Comparison of ENCODE assay signal across 15 cellular contexts in the genomic region with DNA sequence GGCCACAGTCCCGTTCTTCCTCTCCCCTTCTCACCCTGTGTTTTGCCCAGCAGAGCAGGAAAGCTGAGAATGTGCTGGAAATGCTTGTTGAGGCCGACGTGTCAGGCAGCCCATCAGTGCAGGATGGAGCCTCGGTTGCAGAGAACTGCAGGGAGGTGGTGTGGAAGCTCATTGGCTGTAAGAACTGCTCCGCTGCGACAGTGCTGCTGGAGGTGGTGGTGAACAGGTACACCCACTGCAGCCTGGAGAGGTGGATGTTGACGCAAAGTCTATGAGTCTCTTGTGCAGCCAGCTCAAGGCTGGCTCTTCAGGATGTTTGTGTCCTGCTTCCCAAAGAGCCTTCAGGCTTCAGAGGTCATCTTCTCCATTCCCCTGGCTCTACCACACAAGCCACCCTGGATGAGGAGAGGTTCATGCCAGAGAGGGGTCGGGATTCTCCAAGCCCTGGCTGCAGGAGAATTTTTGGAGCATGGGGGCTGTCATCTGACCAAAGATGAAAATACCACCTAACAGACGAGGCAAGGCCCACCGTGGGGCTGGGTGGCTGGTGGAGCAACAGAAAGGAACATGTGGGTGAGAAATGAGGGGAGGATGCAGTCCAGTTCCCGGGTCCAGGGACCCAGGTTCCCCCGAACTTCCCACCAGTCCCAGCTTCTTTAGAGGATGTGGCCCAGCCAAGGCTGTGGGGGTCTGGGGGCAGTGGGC.
DNase-seq lines count a peak whose midpoint lies in the region; ATAC-seq lines count a peak whose summit lies in the region.
"Had no signal": no experiment of that assay in that cellular context is flagged by ENCODE, and none has a peak within 500 bp of the region (broad histone marks: within the 10 kb centered on the region; RNA-seq: fewer than 3 reads in every experiment).

No MANE protein-coding gene starts in this region.

- ATAC-seq in HG03342 (IDR thresholded peaks at IDR 0.05; ENCODE audit: unreplicated experiment): no peak
- ATAC-seq in activated T-cell treated with anti-CD3 and anti-CD28 coated beads, Interleukin-2, amount 50 U/mL, for 4 hours: no peak
- ATAC-seq: GM12878 had no signal

- H3K27me3 Mint-ChIP-seq in activated T-cell treated with anti-CD3 and anti-CD28 coated beads, Interleukin-2, amount 50 U/mL, for 4 hours (ENCODE audit: low read depth): peaks cover 9% of the 10 kb centered on the region

- no peaks in the 10 kb centered on the region for H3K36me3 Mint-ChIP-seq in activated T-cell treated with anti-CD3 and anti-CD28 coated beads, Interleukin-2, amount 50 U/mL, for 4 hours (ENCODE audit: insufficient read depth)
- H3K36me3 Mint-ChIP-seq: CD14-positive monocyte; CD4-positive, alpha-beta memory T cell had no signal

- DNase-seq in DMS53 (lab: John Stamatoyannopoulos, UW) (peak; percentile 97), NCI-H510A treated with DMSO at 0.1 percent for 48 hours (lab: John Stamatoyannopoulos, UW) (peak; percentile 70), head of caudate nucleus (peak in 41 of 42 donors; percentile 26 to 95 (median 69)), putamen (ENCODE audit: low spot score) (peak; percentile 64), ACHN (no peak)
- DNase-seq in activated T-cell treated with anti-CD3 and anti-CD28 coated beads, Interleukin-2, amount 50 U/mL, for 4 hours: no peak
- DNase-seq: AML-193; CD4-positive, alpha-beta memory T cell; DMS153; DND-41; EL; H9 had no signal

- intact Hi-C loops in head of caudate nucleus (cut with DNase I): no loop called here

- H3K9me3 Mint-ChIP-seq in activated T-cell treated with anti-CD3 and anti-CD28 coated beads, Interleukin-2, amount 50 U/mL, for 4 hours: no peaks in the 10 kb centered on the region
- H3K9me3 Mint-ChIP-seq: H9 had no signal

- in situ Hi-C loops in ACHN (cut with HindIII; ENCODE audit: low pct_ligation_motif_present, low pct_unique_long_range_greater_than_20kb, low sequenced_read_pairs): loop anchor here (25.0 kb wide), 1 partner anchor 495 kb away; no protein-coding TSS in a partner anchor

- no peak overlapping the region for H3K4me3 Mint-ChIP-seq in activated T-cell treated with anti-CD3 and anti-CD28 coated beads, Interleukin-2, amount 50 U/mL, for 4 hours
- H3K4me3 Mint-ChIP-seq: CD14-positive monocyte; CD4-positive, alpha-beta memory T cell; H9 had no signal

- H3K4me1 Mint-ChIP-seq in activated T-cell treated with anti-CD3 and anti-CD28 coated beads, Interleukin-2, amount 50 U/mL, for 4 hours (ENCODE audit: low read depth): no peaks in the 10 kb centered on the region
- H3K4me1 Mint-ChIP-seq: CD4-positive, alpha-beta memory T cell had no signal

Comparison
In these comparisons a context has a peak if more than half of its experiments do, and no peak if none do; other contexts are left out.
1. DNase-seq: peak in DMS53 (single experiment), NCI-H510A treated with DMSO at 0.1 percent for 48 hours (single experiment), head of caudate nucleus (41 of 42) and putamen (single experiment); none in ACHN (single experiment) and activated T-cell treated with anti-CD3 and anti-CD28 coated beads, Interleukin-2, amount 50 U/mL, for 4 hours (single experiment).